Comparison of ENCODE assay signal across 7 cellular contexts in the genomic region with DNA sequence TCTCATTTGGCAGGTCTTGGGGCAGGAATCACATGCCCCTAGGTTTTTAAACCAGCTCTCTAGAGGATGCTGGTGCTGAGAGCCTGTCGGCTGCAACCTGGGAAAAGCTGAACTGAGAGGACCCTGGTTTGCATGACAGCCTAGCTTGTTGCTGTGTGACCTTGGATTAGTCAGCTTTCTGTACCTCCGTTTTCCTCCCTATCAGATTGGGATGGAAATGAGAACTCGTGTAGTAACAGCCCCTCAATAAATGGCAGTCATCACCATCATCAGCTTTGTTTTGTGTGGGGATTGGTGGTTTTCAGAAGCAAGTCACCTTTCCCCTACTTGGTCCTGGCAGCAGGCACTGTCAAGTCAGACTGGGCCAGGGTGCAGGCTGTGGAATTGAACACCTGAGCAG.
DNase-seq lines count a peak whose midpoint lies in the region; ATAC-seq and TF ChIP-seq lines count a peak whose summit lies in the region.

No MANE protein-coding gene starts in this region.

- H3F3A ChIP-seq in GM23338 (replicated peaks; ENCODE audit: low read depth) (peaks cover 10% of the 10 kb centered on the region), smooth muscle cell (ENCODE audit: low read depth) (peaks cover 40% of the 10 kb centered on the region)

- H3K27ac ChIP-seq in GM23338 (ENCODE audit: low read depth) (0 out of 2 replicates have a peak overlapping the region, but pooled peaks have one; percentile 33), esophagus muscularis mucosa (replicated peaks in 1 of 4) (peak overlapping the region; percentile 96 to 99 (median 96)), smooth muscle cell (ENCODE audit: low read depth) (peak overlapping the region; percentile 90)

- H3K9me3 ChIP-seq in T-helper 17 cell (ENCODE audit: control insufficient read depth, low read length, poor library complexity, severe bottlenecking), result no peaks in the 10 kb centered on the region
- no peaks in the 10 kb centered on the region for H3K9me3 ChIP-seq in esophagus muscularis mucosa
- H3K9me3 ChIP-seq in smooth muscle cell (replicated peaks; ENCODE audit: low read depth), result no peaks in the 10 kb centered on the region

- no peaks in the 10 kb centered on the region; the same call in 1 of the 2 replicates for H3K36me3 ChIP-seq in GM23338 (ENCODE audit: insufficient read depth)
- H3K36me3 ChIP-seq in esophagus muscularis mucosa, result peaks cover 0 to 4% (median 0%) of the 10 kb centered on the region in 4 donors
- no peaks in the 10 kb centered on the region for H3K36me3 ChIP-seq in smooth muscle cell (ENCODE audit: low read depth)

- peaks cover 90% of the 10 kb centered on the region for H3K79me2 ChIP-seq in GM23338 (replicated peaks; ENCODE audit: insufficient read depth)
- peaks cover 88% of the 10 kb centered on the region for H3K79me2 ChIP-seq in smooth muscle cell (ENCODE audit: low read depth)

- ATAC-seq in GM23338 (no peak), T-helper 17 cell (no peak)

- H3K27ac Mint-ChIP-seq in GM23338, result no peak overlapping the region
- peak overlapping the region; percentile 98 for H3K27ac Mint-ChIP-seq in T-helper 17 cell

- peak overlapping the region; percentile 56; the same call in 1 of the 3 replicates for H3K4me3 Mint-ChIP-seq in GM23338
- peak overlapping the region; percentile 88 for H3K4me3 Mint-ChIP-seq in T-helper 17 cell

- H3K36me3 Mint-ChIP-seq in GM23338 (ENCODE audit: low read depth) (peaks cover 10% of the 10 kb centered on the region; the same call in 1 of the 3 replicates), T-helper 17 cell (ENCODE audit: low read depth) (peaks cover 2% of the 10 kb centered on the region)

- intact Hi-C loops in esophagus muscularis mucosa (cut with DNase I), result no loop called here

- peaks cover 59% of the 10 kb centered on the region for H4K20me1 ChIP-seq in GM23338 (replicated peaks; ENCODE audit: insufficient read depth)
- H4K20me1 ChIP-seq in smooth muscle cell (ENCODE audit: low read depth), result peaks cover 93% of the 10 kb centered on the region

- peak overlapping the region; percentile 8 for H3K9ac ChIP-seq in smooth muscle cell (ENCODE audit: low read depth)

- 43% methylated on average over 3 of the region's 3 CpGs for WGBS in esophagus muscularis mucosa
- 42% methylated on average over 3 of the region's 3 CpGs for WGBS in smooth muscle cell (ENCODE audit: low lambda C conversion rate)

- DNase-seq in GM23338 (ENCODE audit: low spot score) (no peak), T-helper 17 cell (no peak), esophagus muscularis mucosa (ENCODE audit: extremely low spot score) (no peak), smooth muscle cell (lab: John Stamatoyannopoulos, UW; ENCODE audit: unreplicated experiment) (no peak), H4 (ENCODE audit: low spot score) (no peak), OCI-M1 (lab: John Stamatoyannopoulos, UW) (no peak), foreskin melanocyte (no peak)

- no peaks in the 10 kb centered on the region for H3K9me3 Mint-ChIP-seq in GM23338

- peaks cover 47% of the 10 kb centered on the region for H3K4me1 Mint-ChIP-seq in GM23338
- peaks cover 60% of the 10 kb centered on the region for H3K4me1 Mint-ChIP-seq in T-helper 17 cell

- no peaks in the 10 kb centered on the region for H3K9me2 ChIP-seq in GM23338 (ENCODE audit: insufficient read depth)

- H3K4me2 ChIP-seq in GM23338 (0 out of 2 replicates have a peak overlapping the region, but pooled peaks have one; percentile 50), smooth muscle cell (peak overlapping the region; percentile 100)

- H3K27me3 Mint-ChIP-seq in GM23338 (ENCODE audit: insufficient read depth, low read depth, poor library complexity) (peaks cover 22% of the 10 kb centered on the region), T-helper 17 cell (no peaks in the 10 kb centered on the region)

- TF ChIP-seq EP300 in esophagus muscularis mucosa (IDR thresholded peaks at IDR 0.05), result no peak

- H3K27me3 ChIP-seq in GM23338 (ENCODE audit: insufficient read depth) (no peaks in the 10 kb centered on the region), esophagus muscularis mucosa (no peaks in the 10 kb centered on the region), smooth muscle cell (ENCODE audit: low read depth) (no peaks in the 10 kb centered on the region)

- H3K4me1 ChIP-seq in GM23338 (ENCODE audit: insufficient read depth) (peaks cover 39% of the 10 kb centered on the region), esophagus muscularis mucosa (peaks cover 80 to 91% (median 82%) of the 10 kb centered on the region in 4 donors), smooth muscle cell (ENCODE audit: low read depth) (peaks cover 29% of the 10 kb centered on the region)

- TF ChIP-seq CTCF in GM23338 (conservative IDR thresholded peaks at IDR 0.05; ENCODE audit: low read depth in 2 of 2), result no peak
- TF ChIP-seq CTCF in esophagus muscularis mucosa (IDR thresholded peaks at IDR 0.05), result no peak
- no peak for TF ChIP-seq CTCF in smooth muscle cell (IDR thresholded peaks at IDR 0.05; ENCODE audit: borderline replicate concordance, insufficient read depth, poor library complexity, severe bottlenecking)

- H2AFZ ChIP-seq in GM23338 (no peak overlapping the region), smooth muscle cell (ENCODE audit: low read depth) (no peak overlapping the region)

- no peak overlapping the region for H3K4me3 ChIP-seq in GM23338
- H3K4me3 ChIP-seq in esophagus muscularis mucosa, result peak overlapping the region in 2 of 4 donors; percentile 20 to 21
- H3K4me3 ChIP-seq in smooth muscle cell, result no peak overlapping the region

- no peak for TF ChIP-seq POLR2A in esophagus muscularis mucosa (IDR thresholded peaks at IDR 0.05; ENCODE audit: low read depth)

TF ChIP-seq in GM23338, 12 proteins besides CTCF, POLR2A, EP300 and RAD21 (continues in another document):
- TF ChIP-seq EZH2phosphoT487 (IDR thresholded peaks at IDR 0.05; ENCODE audit: unreplicated experiment), result no peak
- no peak for TF ChIP-seq ZNF114 (CRISPR knock-in tag; IDR thresholded peaks at IDR 0.05)
- no peak for TF ChIP-seq POLR2AphosphoS5 (IDR thresholded peaks at IDR 0.05; ENCODE audit: low read depth)
- TF ChIP-seq JUNB (IDR thresholded peaks at IDR 0.05; ENCODE audit: unreplicated experiment), result no peak
- TF ChIP-seq, protein P1, sequence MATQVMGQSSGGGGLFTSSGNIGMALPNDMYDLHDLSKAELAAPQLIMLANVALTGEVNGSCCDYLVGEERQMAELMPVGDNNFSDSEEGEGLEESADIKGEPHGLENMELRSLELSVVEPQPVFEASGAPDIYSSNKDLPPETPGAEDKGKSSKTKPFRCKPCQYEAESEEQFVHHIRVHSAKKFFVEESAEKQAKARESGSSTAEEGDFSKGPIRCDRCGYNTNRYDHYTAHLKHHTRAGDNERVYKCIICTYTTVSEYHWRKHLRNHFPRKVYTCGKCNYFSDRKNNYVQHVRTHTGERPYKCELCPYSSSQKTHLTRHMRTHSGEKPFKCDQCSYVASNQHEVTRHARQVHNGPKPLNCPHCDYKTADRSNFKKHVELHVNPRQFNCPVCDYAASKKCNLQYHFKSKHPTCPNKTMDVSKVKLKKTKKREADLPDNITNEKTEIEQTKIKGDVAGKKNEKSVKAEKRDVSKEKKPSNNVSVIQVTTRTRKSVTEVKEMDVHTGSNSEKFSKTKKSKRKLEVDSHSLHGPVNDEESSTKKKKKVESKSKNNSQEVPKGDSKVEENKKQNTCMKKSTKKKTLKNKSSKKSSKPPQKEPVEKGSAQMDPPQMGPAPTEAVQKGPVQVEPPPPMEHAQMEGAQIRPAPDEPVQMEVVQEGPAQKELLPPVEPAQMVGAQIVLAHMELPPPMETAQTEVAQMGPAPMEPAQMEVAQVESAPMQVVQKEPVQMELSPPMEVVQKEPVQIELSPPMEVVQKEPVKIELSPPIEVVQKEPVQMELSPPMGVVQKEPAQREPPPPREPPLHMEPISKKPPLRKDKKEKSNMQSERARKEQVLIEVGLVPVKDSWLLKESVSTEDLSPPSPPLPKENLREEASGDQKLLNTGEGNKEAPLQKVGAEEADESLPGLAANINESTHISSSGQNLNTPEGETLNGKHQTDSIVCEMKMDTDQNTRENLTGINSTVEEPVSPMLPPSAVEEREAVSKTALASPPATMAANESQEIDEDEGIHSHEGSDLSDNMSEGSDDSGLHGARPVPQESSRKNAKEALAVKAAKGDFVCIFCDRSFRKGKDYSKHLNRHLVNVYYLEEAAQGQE (IDR thresholded peaks at IDR 0.05; ENCODE audit: unreplicated experiment), result no peak

Comparison
In these comparisons a context has a peak if more than half of its experiments do, and no peak if none do; other contexts are left out.
1. H3K27ac ChIP-seq: peak in every context shown above with its lines; median percentile 96 in esophagus muscularis mucosa; 90 in smooth muscle cell; 33 in GM23338.